ENCODE assay signal across 8 cellular contexts in genomic region chr3:111690242-111690641, GRCh38. TPM values are rescaled to one million over a fixed set of nuclear protein-coding genes. Genes with fewer than 3 reads are reported as not detected.
A peak's percentile ranks its signal among the peaks of the same experiment; 100 is the strongest.
DNase-seq lines count a peak whose midpoint lies in the region; ATAC-seq and FAIRE-seq lines count a peak whose summit lies in the region.

No MANE protein-coding gene starts in this region.

- H3K9me3 Mint-ChIP-seq in activated naive CD4-positive, alpha-beta T cell treated with anti-CD3 and anti-CD28 coated beads, Interleukin-2, amount 50 U/mL, for 72 hours = no peaks in the 10 kb centered on the region
- no peaks in the 10 kb centered on the region for H3K9me3 Mint-ChIP-seq in activated naive CD4-positive, alpha-beta T cell treated with anti-CD3 and anti-CD28 coated beads for 36 hours
- H3K9me3 Mint-ChIP-seq in stimulated activated naive CD8-positive, alpha-beta T cell treated with anti-CD3 and anti-CD28 coated beads, Interleukin-15, amount 100 ng/mL, for 72 hours = no peaks in the 10 kb centered on the region

- no peak overlapping the region for H3K4me3 Mint-ChIP-seq in activated naive CD4-positive, alpha-beta T cell treated with anti-CD3 and anti-CD28 coated beads for 36 hours
- peak overlapping the region in 1 of 2 donors; percentile 17 for H3K4me3 Mint-ChIP-seq in stimulated activated naive CD8-positive, alpha-beta T cell treated with anti-CD3 and anti-CD28 coated beads, Interleukin-15, amount 100 ng/mL, for 72 hours

- H3K27me3 Mint-ChIP-seq in activated naive CD4-positive, alpha-beta T cell treated with anti-CD3 and anti-CD28 coated beads for 36 hours (ENCODE audit: low read depth) = no peaks in the 10 kb centered on the region
- no peaks in the 10 kb centered on the region for H3K27me3 Mint-ChIP-seq in stimulated activated naive CD8-positive, alpha-beta T cell treated with anti-CD3 and anti-CD28 coated beads, Interleukin-15, amount 100 ng/mL, for 72 hours

- ATAC-seq in activated naive CD4-positive, alpha-beta T cell treated with anti-CD3 and anti-CD28 coated beads, Interleukin-2, amount 50 U/mL, for 72 hours = peak; percentile 91 to 94
- ATAC-seq in HG03064 (IDR thresholded peaks at IDR 0.05; ENCODE audit: low read depth, unreplicated experiment) = peak; percentile 97
- ATAC-seq in stimulated activated naive CD8-positive, alpha-beta T cell treated with anti-CD3 and anti-CD28 coated beads, Interleukin-15, amount 100 ng/mL, for 72 hours = peak; percentile 97

- FAIRE-seq in RCC 7860 (lab: Jason Lieb, UNC) = peak; percentile 87

- intact Hi-C loops in activated naive CD4-positive, alpha-beta T cell treated with anti-CD3 and anti-CD28 coated beads for 36 hours (cut with micrococcal nuclease) = loop anchor here (2.0 kb wide), 1 partner anchor 111 kb away; no protein-coding TSS in a partner anchor

- peaks cover 37% of the 10 kb centered on the region for H3K4me1 Mint-ChIP-seq in activated naive CD4-positive, alpha-beta T cell treated with anti-CD3 and anti-CD28 coated beads for 36 hours (ENCODE audit: low read depth)
- peaks cover 85% of the 10 kb centered on the region for H3K4me1 Mint-ChIP-seq in stimulated activated naive CD8-positive, alpha-beta T cell treated with anti-CD3 and anti-CD28 coated beads, Interleukin-15, amount 100 ng/mL, for 72 hours

- CTCF ChIA-PET in activated naive CD4-positive, alpha-beta T cell treated with anti-CD3 and anti-CD28 coated beads for 36 hours (lab: Charles Lee) = interaction anchor here (0.7 to 8.1 kb wide), 3 partner anchors 9 to 26 kb away, joined by 3 to 35 read pairs (median 10); no protein-coding TSS in a partner anchor

- no peak overlapping the region for H3K27ac Mint-ChIP-seq in activated naive CD4-positive, alpha-beta T cell treated with anti-CD3 and anti-CD28 coated beads, Interleukin-2, amount 50 U/mL, for 72 hours
- H3K27ac Mint-ChIP-seq in activated naive CD4-positive, alpha-beta T cell treated with anti-CD3 and anti-CD28 coated beads for 36 hours = no peak overlapping the region
- H3K27ac Mint-ChIP-seq in stimulated activated naive CD8-positive, alpha-beta T cell treated with anti-CD3 and anti-CD28 coated beads, Interleukin-15, amount 100 ng/mL, for 72 hours = no peak overlapping the region

- no peaks in the 10 kb centered on the region for H3K36me3 Mint-ChIP-seq in activated naive CD4-positive, alpha-beta T cell treated with anti-CD3 and anti-CD28 coated beads, Interleukin-2, amount 50 U/mL, for 72 hours
- no peaks in the 10 kb centered on the region for H3K36me3 Mint-ChIP-seq in activated naive CD4-positive, alpha-beta T cell treated with anti-CD3 and anti-CD28 coated beads for 36 hours (ENCODE audit: low read depth)

- DNase-seq in activated naive CD4-positive, alpha-beta T cell treated with anti-CD3 and anti-CD28 coated beads, Interleukin-2, amount 50 U/mL, for 72 hours (ENCODE audit: low spot score in 2 of 2) = no peak
- no peak for DNase-seq in activated naive CD4-positive, alpha-beta T cell treated with anti-CD3 and anti-CD28 coated beads for 36 hours
- DNase-seq in RCC 7860 (ENCODE audit: low spot score) = peak; percentile 84
- peak; percentile 45 to 65 for DNase-seq in stimulated activated naive CD8-positive, alpha-beta T cell treated with anti-CD3 and anti-CD28 coated beads, Interleukin-15, amount 100 ng/mL, for 72 hours
- no peak for DNase-seq in activated gamma-delta T cell (lab: John Stamatoyannopoulos, UW)
- no peak for DNase-seq in D341Med (ENCODE audit: low spot score)
- no peak for DNase-seq in AML-193 (lab: John Stamatoyannopoulos, UW)

RNA-seq across cellular contexts. Expression of gene PLCXD2, which starts 15.8 kb away (rescaled TPM):
- 10 to 100 TPM; 11.0 to 24.9 TPM for total RNA-seq in activated naive CD4-positive, alpha-beta T cell treated with anti-CD3 and anti-CD28 coated beads, Interleukin-2, amount 50 U/mL, for 72 hours
- 10 to 100 TPM; 12.5 to 12.6 TPM for total RNA-seq in activated naive CD4-positive, alpha-beta T cell treated with anti-CD3 and anti-CD28 coated beads for 36 hours

Comparison
In these comparisons a context has a peak if more than half of its experiments do, and no peak if none do; other contexts are left out.
1. DNase-seq: peak in RCC 7860 (single experiment) and stimulated activated naive CD8-positive, alpha-beta T cell treated with anti-CD3 and anti-CD28 coated beads, Interleukin-15, amount 100 ng/mL, for 72 hours (2 of 2); none in activated naive CD4-positive, alpha-beta T cell treated with anti-CD3 and anti-CD28 coated beads, Interleukin-2, amount 50 U/mL, for 72 hours (0 of 2), activated naive CD4-positive, alpha-beta T cell treated with anti-CD3 and anti-CD28 coated beads for 36 hours (single experiment), activated gamma-delta T cell (single experiment), D341Med (single experiment) and AML-193 (0 of 2).
2. Peak in every context shown above with its lines, with median percentiles within 50 percentile points of each other: ATAC-seq.